ENCODE assay signal across 22 cellular contexts in genomic region chr12:17169726-17170471, GRCh38.
DNase-seq lines count a peak whose midpoint lies in the region; ATAC-seq and TF ChIP-seq lines count a peak whose summit lies in the region.
"Had no signal": no experiment of that assay in that cellular context is flagged by ENCODE, and none has a peak within 500 bp of the region (broad histone marks: within the 10 kb centered on the region; RNA-seq: fewer than 3 reads in every experiment).

No MANE protein-coding gene starts in this region.

- no peaks in the 10 kb centered on the region for H3K79me2 ChIP-seq in MM.1S (ENCODE audit: low read length)

- intact Hi-C loops in sciatic nerve (cut with DNase I), result no loop called here

- no peaks in the 10 kb centered on the region for H3K9me2 ChIP-seq in MM.1S (replicated peaks; ENCODE audit: insufficient read depth, low read length)

- no peak overlapping the region for H3K4ac ChIP-seq in neuronal stem cell (ENCODE audit: low read length)

- H3K27ac ChIP-seq in MM.1S (ENCODE audit: low read length), result no peak overlapping the region
- peak overlapping the region; percentile 51 for H3K27ac ChIP-seq in neuronal stem cell (replicated peaks; ENCODE audit: low read length)
- H3K27ac ChIP-seq: 22Rv1, PC-9, RWPE1 had no signal

- H4K20me1 ChIP-seq in MM.1S (ENCODE audit: insufficient read depth, low read length), result no peaks in the 10 kb centered on the region

- H3K4me2 ChIP-seq in MM.1S (ENCODE audit: low read depth, low read length) (peak overlapping the region; percentile 35; the same call in 1 of the 2 replicates), neuronal stem cell (ENCODE audit: insufficient read depth, low read length, poor library complexity, severe bottlenecking) (no peak overlapping the region)
- H3K4me2 ChIP-seq: PC-9 had no signal

- H2BK15ac ChIP-seq in neuronal stem cell (ENCODE audit: low read length), result no peak overlapping the region

- no peak overlapping the region for H2AK5ac ChIP-seq in neuronal stem cell (ENCODE audit: low read depth, low read length)

- H3K18ac ChIP-seq in neuronal stem cell (ENCODE audit: low read length), result no peak overlapping the region

- TF ChIP-seq CTCF in MM.1S (IDR thresholded peaks at IDR 0.05; ENCODE audit: low read length), result no peak

- H3K4me1 ChIP-seq in MM.1S (ENCODE audit: low read length), result no peaks in the 10 kb centered on the region
- peaks cover 0 to 4% of the 10 kb centered on the region in 2 donors for H3K4me1 ChIP-seq in neuronal stem cell (ENCODE audit: control insufficient read depth in 2 of 2, insufficient read depth in 1 of 2, low read depth in 1 of 2, low read length in 2 of 2)

- H3K4me3 ChIP-seq in MM.1S (ENCODE audit: low read length) (no peak overlapping the region), neuronal stem cell (ENCODE audit: low read length in 2 of 2) (no peak overlapping the region)
- H3K4me3 ChIP-seq: MG63, PC-9 had no signal

- H3K27me3 ChIP-seq in MM.1S (replicated peaks; ENCODE audit: insufficient read depth, low read length) (no peaks in the 10 kb centered on the region), neuronal stem cell (ENCODE audit: control insufficient read depth in 3 of 3, insufficient read depth in 3 of 3, low read depth in 1 of 3, low read length in 3 of 3) (no peaks in the 10 kb centered on the region)
- H3K27me3 ChIP-seq: MG63 had no signal

- H2BK5ac ChIP-seq in neuronal stem cell (ENCODE audit: low read length), result no peak overlapping the region

- DNase-seq in NCI-H82 (lab: John Stamatoyannopoulos, UW) (peak; percentile 26), NCI-H82 treated with DMSO at 0.1 percent for 48 hours (lab: John Stamatoyannopoulos, UW; ENCODE audit: unreplicated experiment) (no peak), MM.1S (peak; percentile 61), neuronal stem cell (ENCODE audit: low spot score) (no peak), sciatic nerve (ENCODE audit: low spot score) (no peak), hepatic stellate cell (ENCODE audit: low spot score) (no peak), NCI-H1105 (lab: John Stamatoyannopoulos, UW) (no peak)
- DNase-seq: CD4-positive, CD25-positive, alpha-beta regulatory T cell; COR-L47; GDM1; Kasumi-1; MG63; NCI-H1092 treated with DMSO at 0.1 percent for 48 hours; NCI-H1694; NCI-H2081 treated with DMSO at 0.1 percent for 48 hours; PC-9; SIG-M5; T-cell had no signal

- H3K79me1 ChIP-seq in neuronal stem cell (ENCODE audit: low read depth, low read length), result no peaks in the 10 kb centered on the region

- no peak overlapping the region for H2BK120ac ChIP-seq in neuronal stem cell (ENCODE audit: low read depth, low read length)

- no peak overlapping the region for H3K14ac ChIP-seq in neuronal stem cell (ENCODE audit: low read length)

- no peaks in the 10 kb centered on the region for H3F3A ChIP-seq in MM.1S (ENCODE audit: insufficient read depth, low read length)

- no peaks in the 10 kb centered on the region for H3K9me3 ChIP-seq in MM.1S (replicated peaks; ENCODE audit: insufficient read depth, low read length)
- no peaks in the 10 kb centered on the region for H3K9me3 ChIP-seq in neuronal stem cell (replicated peaks in 1 of 2; ENCODE audit: control insufficient read depth in 2 of 2, insufficient read depth in 1 of 2, low read depth in 1 of 2, low read length in 2 of 2)
- H3K9me3 ChIP-seq: MG63 had no signal

- H3K23ac ChIP-seq in neuronal stem cell (ENCODE audit: low read depth, low read length, poor library complexity), result no peak overlapping the region

- no peak overlapping the region for H4K91ac ChIP-seq in neuronal stem cell (ENCODE audit: low read depth, low read length, poor library complexity)

- H2BK12ac ChIP-seq in neuronal stem cell (ENCODE audit: low read length), result no peak overlapping the region

- ATAC-seq in HG02588 (IDR thresholded peaks at IDR 0.05; ENCODE audit: unreplicated experiment) (peak; percentile 73), sciatic nerve (no peak)
- ATAC-seq: SK-N-SH treated with all-trans-retinoic acid at 6 μM for 48 hours, T-cell had no signal

- WGBS in neuronal stem cell (ENCODE audit: extremely low coverage in 2 of 2, insufficient read length in 2 of 2, insufficient replicate concordance in 1 of 2), 2 donors, result no CpG with 5 or more reads among the region's 5 CpGs

- H3K9ac ChIP-seq in MM.1S (ENCODE audit: low read length) (no peak overlapping the region), neuronal stem cell (ENCODE audit: low read depth, low read length, poor library complexity) (no peak overlapping the region)

- H2AFZ ChIP-seq in MM.1S (ENCODE audit: low read length), result peak overlapping the region; percentile 51
- H2AFZ ChIP-seq in neuronal stem cell (ENCODE audit: low read length), result no peak overlapping the region
- H2AFZ ChIP-seq: PC-9 had no signal

- H3K36me3 ChIP-seq in MM.1S (replicated peaks; ENCODE audit: insufficient read depth, low read length) (no peaks in the 10 kb centered on the region), neuronal stem cell (replicated peaks in 1 of 2; ENCODE audit: control insufficient read depth in 2 of 2, insufficient read depth in 2 of 2, low read length in 2 of 2) (no peaks in the 10 kb centered on the region)
- H3K36me3 ChIP-seq: MG63 had no signal

- H4K8ac ChIP-seq in neuronal stem cell (ENCODE audit: low read depth, low read length), result no peak overlapping the region

Comparison
In these comparisons a context has a peak if more than half of its experiments do, and no peak if none do; other contexts are left out.
1. DNase-seq: peak in NCI-H82 (single experiment) and MM.1S (single experiment); none in NCI-H82 treated with DMSO at 0.1 percent for 48 hours (single experiment), neuronal stem cell (single experiment), sciatic nerve (single experiment), hepatic stellate cell (single experiment) and NCI-H1105 (single experiment).